In genomic region chr14:99971929-99972747, GRCh38 we compare ENCODE assay signal across 9 cellular contexts.
DNase-seq lines count a peak whose midpoint lies in the region; ATAC-seq and TF ChIP-seq lines count a peak whose summit lies in the region.
"Had no signal": no experiment of that assay in that cellular context is flagged by ENCODE, and none has a peak within 500 bp of the region (broad histone marks: within the 10 kb centered on the region; RNA-seq: fewer than 3 reads in every experiment).

No MANE protein-coding gene starts in this region.

- peaks cover 14% of the 10 kb centered on the region for H3F3A ChIP-seq in SK-N-SH (replicated peaks; ENCODE audit: insufficient read depth)

- 2% methylated on average over 17 of the region's 81 CpGs for WGBS in SK-N-SH (ENCODE audit: low lambda C conversion rate)
- 1% methylated on average over 81 of the region's 81 CpGs for WGBS in ectodermal cell, 2 experiments

- H4K20me1 ChIP-seq in SK-N-SH (ENCODE audit: insufficient read depth): no peaks in the 10 kb centered on the region

- H3K36me3 Mint-ChIP-seq in T-helper 2 cell treated with Interferon-gamma antibody and Interleukin-4, amounts not matched to agents 5 μg/mL and 100 μg/mL, for 36 hours (ENCODE audit: low read depth): peaks cover 5% of the 10 kb centered on the region
- no peaks in the 10 kb centered on the region for H3K36me3 Mint-ChIP-seq in naive thymus-derived CD8-positive, alpha-beta T cell

- H3K27ac Mint-ChIP-seq in T-helper 2 cell treated with Interferon-gamma antibody and Interleukin-4, amounts not matched to agents 5 μg/mL and 100 μg/mL, for 36 hours: peak overlapping the region; percentile 93
- H3K27ac Mint-ChIP-seq in naive thymus-derived CD8-positive, alpha-beta T cell: peak overlapping the region; percentile 42 to 93 (median 79)

- H2AFZ ChIP-seq in SK-N-SH (ENCODE audit: low read depth): peak overlapping the region; percentile 58; the same call in 1 of the 2 replicates

- CTCF ChIA-PET in SK-N-SH (lab: Yijun Ruan, JAX): interaction anchor here (0.6 to 1.9 kb wide), 5 partner anchors 9 to 221 kb away, joined by 3 to 10 read pairs (median 7); no protein-coding TSS in a partner anchor

- peaks cover 13% of the 10 kb centered on the region for H3K4me1 Mint-ChIP-seq in T-helper 2 cell treated with Interferon-gamma antibody and Interleukin-4, amounts not matched to agents 5 μg/mL and 100 μg/mL, for 36 hours (ENCODE audit: low read depth)
- H3K4me1 Mint-ChIP-seq in naive thymus-derived CD8-positive, alpha-beta T cell: peaks cover 7 to 17% (median 12%) of the 10 kb centered on the region in 4 donors

- H3K4me3 Mint-ChIP-seq in T-helper 2 cell treated with Interferon-gamma antibody and Interleukin-4, amounts not matched to agents 5 μg/mL and 100 μg/mL, for 36 hours: peak overlapping the region; percentile 92
- peak overlapping the region; percentile 83 to 96 (median 90) for H3K4me3 Mint-ChIP-seq in naive thymus-derived CD8-positive, alpha-beta T cell

- H3K4me1 ChIP-seq in SK-N-SH (ENCODE audit: control insufficient read depth in 1 of 2, insufficient read depth in 2 of 2, low read depth in 1 of 2, low read length in 1 of 2) (peaks cover 11 to 12% of the 10 kb centered on the region in 2 experiments; a peak in 2 of 4 replicates), ectodermal cell (ENCODE audit: control insufficient read depth, insufficient read depth, low read length) (no peaks in the 10 kb centered on the region)

- DNase-seq in SK-N-SH: peak; percentile 67
- DNase-seq in T-helper 2 cell treated with Interferon-gamma antibody and Interleukin-4, amounts not matched to agents 5 μg/mL and 100 μg/mL, for 36 hours (ENCODE audit: low spot score): no peak
- peak in 6 of 10 donors; percentile 3 to 31 (median 22) for DNase-seq in naive thymus-derived CD8-positive, alpha-beta T cell
- DNase-seq in H4 (ENCODE audit: low spot score): no peak
- no peak for DNase-seq in NCI-H2196 (lab: John Stamatoyannopoulos, UW; ENCODE audit: unreplicated experiment)

- H3K27me3 Mint-ChIP-seq in T-helper 2 cell treated with Interferon-gamma antibody and Interleukin-4, amounts not matched to agents 5 μg/mL and 100 μg/mL, for 36 hours (ENCODE audit: low read depth): peaks cover 35% of the 10 kb centered on the region
- peaks cover 4 to 12% (median 8%) of the 10 kb centered on the region in 5 donors for H3K27me3 Mint-ChIP-seq in naive thymus-derived CD8-positive, alpha-beta T cell

- H3K79me2 ChIP-seq in SK-N-SH (ENCODE audit: insufficient read depth): peaks cover 48% of the 10 kb centered on the region

- no peak for TF ChIP-seq EP300 in SK-N-SH (IDR thresholded peaks at IDR 0.05; ENCODE audit: borderline replicate concordance in 1 of 2, low read depth in 1 of 2, low read length in 1 of 2)

- H3K9ac ChIP-seq in SK-N-SH: peak overlapping the region; percentile 63

- POLR2A ChIA-PET in SK-N-SH (lab: Yijun Ruan, JAX): interaction anchor here (1.4 kb wide), 1 partner anchor 170 kb away, joined by 4 read pairs; no protein-coding TSS in a partner anchor
- POLR2A ChIA-PET in naive thymus-derived CD8-positive, alpha-beta T cell (lab: Charles Lee): interaction anchor here (1.0 to 1.6 kb wide), 4 partner anchors 9 to 221 kb away, joined by 3 to 5 read pairs (median 4); partner anchors contain the start of gene EVL

- no peak for TF ChIP-seq RAD21 in SK-N-SH (IDR thresholded peaks at IDR 0.05; ENCODE audit: low read length)

- no peak for ATAC-seq in SK-N-SH treated with all-trans-retinoic acid at 6 μM for 48 hours
- peak; percentile 45 for ATAC-seq in HG03280 (IDR thresholded peaks at IDR 0.05; ENCODE audit: unreplicated experiment)
- peak; percentile 36 to 56 for ATAC-seq in naive thymus-derived CD8-positive, alpha-beta T cell

- no peaks in the 10 kb centered on the region for H3K9me3 Mint-ChIP-seq in T-helper 2 cell treated with Interferon-gamma antibody and Interleukin-4, amounts not matched to agents 5 μg/mL and 100 μg/mL, for 36 hours
- H3K9me3 Mint-ChIP-seq in naive thymus-derived CD8-positive, alpha-beta T cell: no peaks in the 10 kb centered on the region

- H3K9me3 ChIP-seq in SK-N-SH: no peaks in the 10 kb centered on the region
- H3K9me3 ChIP-seq in ectodermal cell (ENCODE audit: control insufficient read depth, low read length): no peaks in the 10 kb centered on the region

- no peak for TF ChIP-seq CTCF in SK-N-SH (IDR thresholded peaks at IDR 0.05)

- H3K36me3 ChIP-seq in SK-N-SH (replicated peaks in 1 of 2; ENCODE audit: control insufficient read depth in 1 of 2, insufficient read depth in 2 of 2, low read length in 1 of 2): peaks cover 0 to 6% of the 10 kb centered on the region in 2 experiments
- peaks cover 4% of the 10 kb centered on the region for H3K36me3 ChIP-seq in ectodermal cell (ENCODE audit: control insufficient read depth, insufficient read depth, low read length)

- no peaks in the 10 kb centered on the region for H3K9me2 ChIP-seq in SK-N-SH

- H3K27ac ChIP-seq in SK-N-SH (ENCODE audit: low read depth in 2 of 2, low read length in 1 of 2): peak overlapping the region; percentile 15 to 88; a peak in 3 of 4 replicates
- H3K27ac ChIP-seq in ectodermal cell (ENCODE audit: insufficient read depth, low read depth, low read length, poor library complexity, severe bottlenecking): no peak overlapping the region
- H3K27ac ChIP-seq: epithelial cell of prostate had no signal

- H3K4me2 ChIP-seq in SK-N-SH: peak overlapping the region; percentile 81

- H3K27me3 ChIP-seq in SK-N-SH (ENCODE audit: insufficient read depth) (no peaks in the 10 kb centered on the region), ectodermal cell (ENCODE audit: control insufficient read depth, insufficient read depth, low read length, poor library complexity, severe bottlenecking) (peaks cover 20% of the 10 kb centered on the region)

- H3K4me3 ChIP-seq in SK-N-SH (ENCODE audit: low read depth in 2 of 2, low read length in 1 of 2) (peak overlapping the region; percentile 80 to 87), ectodermal cell (ENCODE audit: insufficient read depth, low read depth, low read length) (peak overlapping the region; percentile 88)

TF ChIP-seq in SK-N-SH, 30 proteins besides CTCF, POLR2A, EP300 and RAD21:
- no peak for TF ChIP-seq MAX (IDR thresholded peaks at IDR 0.05; ENCODE audit: low read depth)
- TF ChIP-seq USF2 (IDR thresholded peaks at IDR 0.05; ENCODE audit: borderline replicate concordance, low read depth, low read length): no peak
- TF ChIP-seq CHD2 (IDR thresholded peaks at IDR 0.05; ENCODE audit: low read length, partially characterized antibody): no peak
- no peak for TF ChIP-seq SMC3 (IDR thresholded peaks at IDR 0.05; ENCODE audit: low read depth, low read length)

TF ChIP-seq in SK-N-SH treated with all-trans-retinoic acid at 6 μM for 48 hours, 23 proteins besides CTCF, POLR2A, EP300 and RAD21:
- TF ChIP-seq, protein P1, sequence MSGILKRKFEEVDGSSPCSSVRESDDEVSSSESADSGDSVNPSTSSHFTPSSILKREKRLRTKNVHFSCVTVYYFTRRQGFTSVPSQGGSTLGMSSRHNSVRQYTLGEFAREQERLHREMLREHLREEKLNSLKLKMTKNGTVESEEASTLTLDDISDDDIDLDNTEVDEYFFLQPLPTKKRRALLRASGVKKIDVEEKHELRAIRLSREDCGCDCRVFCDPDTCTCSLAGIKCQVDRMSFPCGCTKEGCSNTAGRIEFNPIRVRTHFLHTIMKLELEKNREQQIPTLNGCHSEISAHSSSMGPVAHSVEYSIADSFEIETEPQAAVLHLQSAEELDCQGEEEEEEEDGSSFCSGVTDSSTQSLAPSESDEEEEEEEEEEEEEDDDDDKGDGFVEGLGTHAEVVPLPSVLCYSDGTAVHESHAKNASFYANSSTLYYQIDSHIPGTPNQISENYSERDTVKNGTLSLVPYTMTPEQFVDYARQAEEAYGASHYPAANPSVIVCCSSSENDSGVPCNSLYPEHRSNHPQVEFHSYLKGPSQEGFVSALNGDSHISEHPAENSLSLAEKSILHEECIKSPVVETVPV (CRISPR knock-in tag; IDR thresholded peaks at IDR 0.05): no peak
- no peak for TF ChIP-seq ZFP30 (CRISPR knock-in tag; IDR thresholded peaks at IDR 0.05)

Comparison
In these comparisons a context has a peak if more than half of its experiments do, and no peak if none do; other contexts are left out.
1. DNase-seq: peak in SK-N-SH (single experiment) and naive thymus-derived CD8-positive, alpha-beta T cell (6 of 10); none in T-helper 2 cell treated with Interferon-gamma antibody and Interleukin-4, amounts not matched to agents 5 μg/mL and 100 μg/mL, for 36 hours (single experiment), H4 (single experiment) and NCI-H2196 (single experiment).